In the genomic region with DNA sequence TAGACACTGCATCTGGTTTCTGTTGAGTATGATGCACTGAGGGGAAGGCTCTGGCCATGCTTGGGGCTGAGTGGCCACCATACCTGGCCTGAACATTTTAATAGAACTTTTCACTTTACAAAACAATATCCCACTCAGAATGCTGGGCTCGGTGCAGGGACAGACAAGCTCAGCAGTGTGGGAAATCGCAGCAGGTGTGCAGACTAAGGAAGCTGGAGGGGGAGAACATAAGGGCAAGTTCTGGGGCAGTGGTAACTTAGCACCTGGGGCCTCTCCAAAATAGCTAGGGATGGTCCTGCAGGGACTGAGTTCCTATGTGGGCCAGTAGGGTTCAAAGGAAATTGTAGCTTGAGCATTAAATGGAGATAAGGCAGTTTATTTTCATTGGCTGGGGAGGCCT, we compare ENCODE assay signal across 33 cellular contexts.
"Had no signal": no experiment of that assay in that cellular context is flagged by ENCODE, and none has a peak within 500 bp of the region (broad histone marks: within the 10 kb centered on the region; RNA-seq: fewer than 3 reads in every experiment).

No MANE protein-coding gene starts in this region.

- H3K9me3 ChIP-seq: body of pancreas, esophagus muscularis mucosa, gastrocnemius medialis, heart left ventricle had no signal

- H3K4me3 ChIP-seq: body of pancreas, esophagus muscularis mucosa, gastrocnemius medialis, heart left ventricle had no signal

- H3K36me3 ChIP-seq: esophagus muscularis mucosa, gastrocnemius medialis, heart left ventricle, WERI-Rb-1 had no signal

- H3K27ac ChIP-seq: body of pancreas, foreskin keratinocyte, gastrocnemius medialis, heart left ventricle, WERI-Rb-1 had no signal

- H3K9me3 Mint-ChIP-seq: activated B cell treated with CpG ODN at 0.5 μM for 24 hours; activated CD8-positive, alpha-beta T cell treated with anti-CD3 and anti-CD28 coated beads for 36 hours; activated T-cell treated with anti-CD3 and anti-CD28 coated beads, Interleukin-2, amount 50 U/mL, for 4 hours; activated T-helper 17 cell treated with anti-CD3 and anti-CD28 coated beads, Interleukin-2, amount 50 U/mL, for 72 hours; effector memory CD8-positive, alpha-beta T cell; T-helper 2 cell treated with Interferon-gamma antibody and Interleukin-4, amounts not matched to agents 5 μg/mL and 100 μg/mL, for 36 hours had no signal

- H3K4me3 Mint-ChIP-seq: activated B cell treated with CpG ODN at 0.5 μM for 24 hours; activated CD8-positive, alpha-beta T cell treated with anti-CD3 and anti-CD28 coated beads for 36 hours; activated naive CD8-positive, alpha-beta T cell; activated T-cell treated with anti-CD3 and anti-CD28 coated beads, Interleukin-2, amount 50 U/mL, for 4 hours; activated T-helper 17 cell treated with anti-CD3 and anti-CD28 coated beads, Interleukin-2, amount 50 U/mL, for 72 hours; effector memory CD8-positive, alpha-beta T cell; T-helper 17 cell; T-helper 2 cell treated with Interferon-gamma antibody and Interleukin-4, amounts not matched to agents 5 μg/mL and 100 μg/mL, for 36 hours had no signal

- H3K27me3 ChIP-seq: body of pancreas, esophagus muscularis mucosa, foreskin keratinocyte, gastrocnemius medialis, heart left ventricle had no signal

- DNase-seq: activated B cell treated with CpG ODN at 0.5 μM for 24 hours; activated CD4-positive, alpha-beta T cell treated with anti-CD3 and anti-CD28 coated beads for 48 hours; activated CD4-positive, alpha-beta T cell treated with anti-CD3 and anti-CD28 coated beads, Interleukin-2, amount 50 U/mL, for 1 hour; activated CD4-positive, alpha-beta T cell treated with anti-CD3 and anti-CD28 coated beads, Interleukin-2, amount 50 U/mL, for 48 hours; activated CD8-positive, alpha-beta memory T cell treated with anti-CD3 and anti-CD28 coated beads for 24 hours; activated CD8-positive, alpha-beta T cell treated with anti-CD3 and anti-CD28 coated beads for 36 hours; activated effector memory CD4-positive, alpha-beta T cell treated with Interleukin-2 at 50 U/mL for 16 hours; activated gamma-delta T cell treated with Interleukin-2 at 50 U/mL for 16 hours; activated naive CD4-positive, alpha-beta T cell treated with anti-CD3 and anti-CD28 coated beads, Interleukin-2, amount 50 U/mL, for 16 hours; activated naive CD4-positive, alpha-beta T cell treated with Interleukin-2 at 50 U/mL for 16 hours; activated T-cell treated with anti-CD3 and anti-CD28 coated beads, Interleukin-2, amount 50 U/mL, for 4 hours; amniotic stem cell; anterior cingulate cortex; caudate nucleus; cortex of kidney; dermis blood vessel endothelial cell; effector CD4-positive, alpha-beta T cell; effector memory CD8-positive, alpha-beta T cell; erythroblast; gastrocnemius medialis; glutamatergic neuron; heart left ventricle; T-helper 1 cell; T-helper 17 cell; T1000; WERI-Rb-1 had no signal

- H3K27ac Mint-ChIP-seq: activated B cell treated with CpG ODN at 0.5 μM for 24 hours; activated CD8-positive, alpha-beta T cell treated with anti-CD3 and anti-CD28 coated beads for 36 hours; activated naive CD8-positive, alpha-beta T cell; activated T-helper 17 cell treated with anti-CD3 and anti-CD28 coated beads, Interleukin-2, amount 50 U/mL, for 72 hours; effector memory CD8-positive, alpha-beta T cell; T-helper 17 cell; T-helper 2 cell treated with Interferon-gamma antibody and Interleukin-4, amounts not matched to agents 5 μg/mL and 100 μg/mL, for 36 hours had no signal

- ATAC-seq: activated CD4-positive, CD25-positive, alpha-beta regulatory T cell treated with anti-CD3 and anti-CD28 coated beads, Interleukin-2, amount 50 U/mL, for 24 hours; activated CD8-positive, alpha-beta T cell treated with anti-CD3 and anti-CD28 coated beads for 36 hours; activated T-cell treated with anti-CD3 and anti-CD28 coated beads, Interleukin-2, amount 50 U/mL, for 4 hours; activated T-helper 17 cell treated with anti-CD3 and anti-CD28 coated beads, Interleukin-2, amount 50 U/mL, for 72 hours; body of pancreas; effector memory CD8-positive, alpha-beta T cell; foreskin keratinocyte; gastrocnemius medialis; heart left ventricle; T-helper 17 cell had no signal

- H3K27me3 Mint-ChIP-seq: activated B cell treated with CpG ODN at 0.5 μM for 24 hours; activated CD8-positive, alpha-beta T cell treated with anti-CD3 and anti-CD28 coated beads for 36 hours; activated naive CD8-positive, alpha-beta T cell had no signal

- H3K4me1 Mint-ChIP-seq: activated B cell treated with CpG ODN at 0.5 μM for 24 hours; activated T-helper 17 cell treated with anti-CD3 and anti-CD28 coated beads, Interleukin-2, amount 50 U/mL, for 72 hours; T-helper 17 cell had no signal

- H3K4me1 ChIP-seq: foreskin keratinocyte had no signal
